In the genomic region with DNA sequence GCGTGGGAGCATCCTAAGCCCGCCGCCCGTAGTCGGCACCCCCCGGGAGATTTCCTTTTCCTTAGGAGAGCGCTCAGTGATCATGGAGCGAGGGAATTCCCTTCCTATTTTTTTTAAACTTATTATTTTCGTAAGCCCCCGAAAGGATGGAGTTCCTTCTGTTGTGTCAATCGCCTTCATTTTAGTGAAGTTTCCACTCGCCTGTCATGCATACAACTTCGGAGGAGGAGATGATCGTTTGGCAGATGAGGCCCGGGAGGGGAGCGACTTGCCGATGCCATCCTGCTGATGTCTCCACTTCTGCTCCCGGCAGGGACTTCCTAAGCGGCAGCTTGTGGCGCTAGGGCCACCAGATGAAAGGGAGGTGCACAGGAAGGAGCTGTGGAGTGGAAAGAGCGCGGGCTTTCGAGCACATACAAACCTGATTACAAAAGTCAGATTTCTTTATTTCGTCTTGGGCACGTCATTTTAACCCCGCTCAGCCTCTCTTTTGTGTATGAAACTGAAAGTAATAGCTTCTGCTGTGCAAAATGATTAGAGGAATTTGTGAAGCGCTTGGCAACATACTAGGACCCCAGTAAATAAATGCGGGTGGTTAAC, we compare ENCODE assay signal across 8 cellular contexts. TPM values are rescaled to one million over a fixed set of nuclear protein-coding genes. Genes with fewer than 3 reads are reported as not detected.
A peak's percentile ranks its signal among the peaks of the same experiment; 100 is the strongest.
DNase-seq lines count a peak whose midpoint lies in the region; ATAC-seq and TF ChIP-seq lines count a peak whose summit lies in the region.

A gene with protein sequence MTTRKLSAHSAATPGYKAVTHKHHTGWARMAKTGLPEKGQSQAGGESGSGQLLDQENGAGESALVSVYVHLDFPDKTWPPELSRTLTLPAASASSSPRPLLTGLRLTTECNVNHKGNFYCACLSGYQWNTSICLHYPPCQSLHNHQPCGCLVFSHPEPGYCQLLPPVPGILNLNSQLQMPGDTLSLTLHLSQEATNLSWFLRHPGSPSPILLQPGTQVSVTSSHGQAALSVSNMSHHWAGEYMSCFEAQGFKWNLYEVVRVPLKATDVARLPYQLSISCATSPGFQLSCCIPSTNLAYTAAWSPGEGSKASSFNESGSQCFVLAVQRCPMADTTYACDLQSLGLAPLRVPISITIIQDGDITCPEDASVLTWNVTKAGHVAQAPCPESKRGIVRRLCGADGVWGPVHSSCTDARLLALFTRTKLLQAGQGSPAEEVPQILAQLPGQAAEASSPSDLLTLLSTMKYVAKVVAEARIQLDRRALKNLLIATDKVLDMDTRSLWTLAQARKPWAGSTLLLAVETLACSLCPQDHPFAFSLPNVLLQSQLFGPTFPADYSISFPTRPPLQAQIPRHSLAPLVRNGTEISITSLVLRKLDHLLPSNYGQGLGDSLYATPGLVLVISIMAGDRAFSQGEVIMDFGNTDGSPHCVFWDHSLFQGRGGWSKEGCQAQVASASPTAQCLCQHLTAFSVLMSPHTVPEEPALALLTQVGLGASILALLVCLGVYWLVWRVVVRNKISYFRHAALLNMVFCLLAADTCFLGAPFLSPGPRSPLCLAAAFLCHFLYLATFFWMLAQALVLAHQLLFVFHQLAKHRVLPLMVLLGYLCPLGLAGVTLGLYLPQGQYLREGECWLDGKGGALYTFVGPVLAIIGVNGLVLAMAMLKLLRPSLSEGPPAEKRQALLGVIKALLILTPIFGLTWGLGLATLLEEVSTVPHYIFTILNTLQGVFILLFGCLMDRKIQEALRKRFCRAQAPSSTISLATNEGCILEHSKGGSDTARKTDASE (minus strand): TSS at position 336 of the 600 bp plus-strand sequence. CDS start 555 bp downstream, outside the sequence.

- peak within 1 kb of the TSS; percentile 85 for H3K4me3 ChIP-seq in PC-9

- no peaks in the 10 kb centered on the region for H3K9me3 Mint-ChIP-seq in activated T-cell treated with anti-CD3 and anti-CD28 coated beads, Interleukin-2, amount 50 U/mL, for 72 hours
- H3K9me3 Mint-ChIP-seq in naive thymus-derived CD8-positive, alpha-beta T cell = no peaks in the 10 kb centered on the region

- DNase-seq in COLO668 (lab: John Stamatoyannopoulos, UW; ENCODE audit: unreplicated experiment) (peak; percentile 64), HS-5 (ENCODE audit: low read depth) (peak; percentile 11), PC-9 (peak; percentile 49 to 63), fibroblast of gingiva (ENCODE audit: low read depth) (peak; percentile 34)
- DNase-seq in activated T-cell treated with anti-CD3 and anti-CD28 coated beads, Interleukin-2, amount 50 U/mL, for 72 hours = peak; percentile 58 to 63
- peak; percentile 45 to 75 (median 64) for DNase-seq in naive thymus-derived CD8-positive, alpha-beta T cell
- peak; percentile 54 to 77 (median 70) for DNase-seq in stimulated activated naive CD4-positive, alpha-beta T cell (lab: John Stamatoyannopoulos, UW)

- H4K20me1 ChIP-seq in PC-9 (ENCODE audit: insufficient read depth) = no peaks in the 10 kb centered on the region; the same call in 1 of the 2 replicates

- H3K4me3 Mint-ChIP-seq in activated T-cell treated with anti-CD3 and anti-CD28 coated beads, Interleukin-2, amount 50 U/mL, for 72 hours = peak within 1 kb of the TSS; percentile 97
- H3K4me3 Mint-ChIP-seq in naive thymus-derived CD8-positive, alpha-beta T cell = peak within 1 kb of the TSS; percentile 97 to 100 (median 100)

- no peak for TF ChIP-seq CTCF in PC-9 (conservative IDR thresholded peaks at IDR 0.05)

- H3K36me3 ChIP-seq in PC-9 (ENCODE audit: low read depth) = no peaks in the 10 kb centered on the region

- H2AFZ ChIP-seq in PC-9 = peak within 1 kb of the TSS; percentile 83

- H3K27me3 ChIP-seq in PC-9 (ENCODE audit: insufficient read depth, low read depth) = no peaks in the 10 kb centered on the region

- peaks cover 41% of the 10 kb centered on the region for H3K4me1 Mint-ChIP-seq in activated T-cell treated with anti-CD3 and anti-CD28 coated beads, Interleukin-2, amount 50 U/mL, for 72 hours (ENCODE audit: low read depth)
- peaks cover 23 to 56% (median 43%) of the 10 kb centered on the region in 4 donors for H3K4me1 Mint-ChIP-seq in naive thymus-derived CD8-positive, alpha-beta T cell

- no peaks in the 10 kb centered on the region for H3K9me3 ChIP-seq in PC-9 (ENCODE audit: insufficient read depth, low read depth)

- H3F3A ChIP-seq in PC-9 (ENCODE audit: insufficient read depth, low read depth) = peaks cover 20% of the 10 kb centered on the region; the same call in 1 of the 2 replicates

- TSS peak; percentile 40 for BruUV-seq in PC-9 (replicated peaks; lab: Mats Ljungman, UMichigan)

- no peaks in the 10 kb centered on the region for H3K27me3 Mint-ChIP-seq in activated T-cell treated with anti-CD3 and anti-CD28 coated beads, Interleukin-2, amount 50 U/mL, for 72 hours (ENCODE audit: low read depth)
- H3K27me3 Mint-ChIP-seq in naive thymus-derived CD8-positive, alpha-beta T cell = no peaks in the 10 kb centered on the region

- H3K4me2 ChIP-seq in PC-9 = peak within 1 kb of the TSS; percentile 96

- peak within 1 kb of the TSS; percentile 99 for H3K27ac Mint-ChIP-seq in activated T-cell treated with anti-CD3 and anti-CD28 coated beads, Interleukin-2, amount 50 U/mL, for 72 hours
- peak within 1 kb of the TSS; percentile 98 to 100 (median 99) for H3K27ac Mint-ChIP-seq in naive thymus-derived CD8-positive, alpha-beta T cell

- H3K36me3 Mint-ChIP-seq in activated T-cell treated with anti-CD3 and anti-CD28 coated beads, Interleukin-2, amount 50 U/mL, for 72 hours (ENCODE audit: insufficient read depth in 2 of 2) = peaks cover 6 to 10% of the 10 kb centered on the region in 2 donors
- peaks cover 0 to 2% (median 0%) of the 10 kb centered on the region in 3 donors for H3K36me3 Mint-ChIP-seq in naive thymus-derived CD8-positive, alpha-beta T cell

- peak within 1 kb of the TSS; percentile 84 for H3K27ac ChIP-seq in PC-9

- H3K9me2 ChIP-seq in PC-9 (ENCODE audit: insufficient read depth) = no peaks in the 10 kb centered on the region

- H3K79me2 ChIP-seq in PC-9 (ENCODE audit: low read depth) = peaks cover 77% of the 10 kb centered on the region

- peak; percentile 18 to 22 for ATAC-seq in activated T-cell treated with anti-CD3 and anti-CD28 coated beads, Interleukin-2, amount 50 U/mL, for 72 hours (replicated peaks in 1 of 2)
- ATAC-seq in naive thymus-derived CD8-positive, alpha-beta T cell = peak; percentile 17 to 24
- no peak for ATAC-seq in HG02884 (IDR thresholded peaks at IDR 0.05; ENCODE audit: unreplicated experiment)

- POLR2A ChIA-PET in PC-9 (lab: Charles Lee; ENCODE audit: unreplicated experiment) = interaction anchor here (1.9 kb wide), 1 partner anchor 9 kb away, joined by 31 read pairs; no protein-coding TSS in a partner anchor
- POLR2A ChIA-PET in naive thymus-derived CD8-positive, alpha-beta T cell (lab: Charles Lee) = interaction anchor here (0.8 to 3.8 kb wide), 6 partner anchors 12 to 468 kb away, joined by 3 to 20 read pairs (median 6); a partner anchor contains a TSS

- CTCF ChIA-PET in PC-9 (lab: Charles Lee) = no interaction called here

- intact Hi-C loops in PC-9 (cut with micrococcal nuclease; ENCODE audit: unreplicated experiment) = loop anchor here (10.0 kb wide), 1 partner anchor 118 kb away; no protein-coding TSS in a partner anchor

- peaks cover 39% of the 10 kb centered on the region for H3K4me1 ChIP-seq in PC-9 (replicated peaks; ENCODE audit: insufficient read depth)

RNA-seq across cellular contexts. Expression of the gene that starts here (rescaled TPM):
- total RNA-seq in PC-9 (2021) = 0.38 and 0.48 TPM in 2 replicates
- 1 to 10 TPM; 2.4 to 4.8 TPM for total RNA-seq in activated T-cell treated with anti-CD3 and anti-CD28 coated beads, Interleukin-2, amount 50 U/mL, for 72 hours
- total RNA-seq in naive thymus-derived CD8-positive, alpha-beta T cell = 1 to 10 TPM; 1.5 TPM
- polyA plus RNA-seq in naive thymus-derived CD8-positive, alpha-beta T cell = 1 to 10 TPM in 1 of 3 donors, under 1 TPM in 2; 0.09 to 1.2 (median 0.13) TPM

Comparison
In these comparisons a context has a peak if more than half of its experiments do, and no peak if none do; other contexts are left out.
1. Peak in DNase-seq, H3K4me3 ChIP-seq, H3K27ac ChIP-seq and H3K4me2 ChIP-seq in PC-9; RNA of the gene not detected or under 1 TPM.
2. DNase-seq: peak in every context shown above with its lines; median percentile 70 in stimulated activated naive CD4-positive, alpha-beta T cell; 64 in COLO668; 64 in naive thymus-derived CD8-positive, alpha-beta T cell; 60 in activated T-cell treated with anti-CD3 and anti-CD28 coated beads, Interleukin-2, amount 50 U/mL, for 72 hours; 56 in PC-9; 34 in fibroblast of gingiva; 11 in HS-5.